ENCODE assay signal across 1 cellular context in genomic region chr4:75321484-75321883, GRCh38.
TF ChIP-seq lines count a peak whose summit lies in the region.

No MANE protein-coding gene starts in this region.

TF ChIP-seq in GM23338, 12 proteins besides CTCF, POLR2A, EP300 and RAD21 (continued from another document):
- TF ChIP-seq REST (IDR thresholded peaks at IDR 0.05; ENCODE audit: unreplicated experiment) (no peak), STAT1 (IDR thresholded peaks at IDR 0.05; ENCODE audit: unreplicated experiment) (no peak), CREB1 (CRISPR knock-in tag; IDR thresholded peaks at IDR 0.05; ENCODE audit: low read depth) (no peak), ZNF114 (CRISPR knock-in tag; IDR thresholded peaks at IDR 0.05) (no peak), ETS1 (IDR thresholded peaks at IDR 0.05) (no peak)
